ENCODE assay signal across 28 cellular contexts in the genomic region with DNA sequence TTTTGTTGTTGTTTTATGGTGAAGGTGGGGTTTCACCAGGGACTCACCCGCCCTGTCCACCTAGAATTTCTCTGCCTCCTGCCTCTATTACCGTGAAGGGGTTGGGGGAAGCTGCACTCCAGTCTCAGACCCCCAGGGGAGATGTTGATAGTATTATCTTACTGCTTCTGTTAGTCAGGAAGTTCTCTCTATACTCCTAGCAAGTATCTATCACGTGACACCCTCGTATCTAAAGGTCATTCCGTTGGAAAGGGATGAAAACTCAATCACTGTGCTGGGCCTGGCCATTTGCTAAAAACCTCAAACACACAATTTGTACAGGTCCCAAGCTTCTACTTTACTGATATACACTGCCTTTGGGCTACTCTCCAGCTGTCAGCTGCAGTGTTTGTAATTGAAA.
"Had no signal": no experiment of that assay in that cellular context is flagged by ENCODE, and none has a peak within 500 bp of the region (broad histone marks: within the 10 kb centered on the region; RNA-seq: fewer than 3 reads in every experiment).

No MANE protein-coding gene starts in this region.

- H3K27ac Mint-ChIP-seq: dendritic cell treated with granulocyte-macrophage colony-stimulating factor and Interleukin-4, amounts not matched to agents 40 ng/mL and 50 ng/mL, for 4 days; memory B cell; mesothelial cell of epicardium; stimulated activated naive B cell treated with anti-CD40 and anti-IgM and Interleukin-4, amounts not matched to agents 10 μg/mL and 1 μg/mL and 100 μg/mL, for 72 hours had no signal

- H3K9me3 ChIP-seq: colonic mucosa, esophagus muscularis mucosa, gastroesophageal sphincter, heart left ventricle, mucosa of descending colon, prostate gland, right atrium auricular region, thoracic aorta, tibial nerve, upper lobe of left lung, uterus had no signal

- H3K36me3 Mint-ChIP-seq: memory B cell; naive B cell; stimulated activated naive B cell treated with anti-CD40 and anti-IgM and Interleukin-4, amounts not matched to agents 10 μg/mL and 1 μg/mL and 100 μg/mL, for 72 hours had no signal

- H3K4me1 Mint-ChIP-seq: memory B cell; naive B cell; stimulated activated naive B cell treated with anti-CD40 and anti-IgM and Interleukin-4, amounts not matched to agents 10 μg/mL and 1 μg/mL and 100 μg/mL, for 72 hours had no signal

- H3K9me3 Mint-ChIP-seq: dendritic cell treated with granulocyte-macrophage colony-stimulating factor and Interleukin-4, amounts not matched to agents 40 ng/mL and 50 ng/mL, for 4 days; memory B cell; mesothelial cell of epicardium; nephron; stimulated activated naive B cell treated with anti-CD40 and anti-IgM and Interleukin-4, amounts not matched to agents 10 μg/mL and 1 μg/mL and 100 μg/mL, for 72 hours had no signal

- H3K27ac ChIP-seq: colonic mucosa, esophagus muscularis mucosa, foreskin keratinocyte, gastroesophageal sphincter, heart left ventricle, hepatocyte, prostate gland, right atrium auricular region, thoracic aorta, tibial nerve, upper lobe of left lung, uterus had no signal

- H3K79me2 ChIP-seq: hepatocyte had no signal

- H3K4me3 ChIP-seq: colonic mucosa, esophagus muscularis mucosa, gastroesophageal sphincter, heart left ventricle, hepatocyte, lung, mucosa of descending colon, prostate gland, right atrium auricular region, thoracic aorta, tibial nerve, upper lobe of left lung, uterus had no signal

- H3K27me3 Mint-ChIP-seq: dendritic cell treated with granulocyte-macrophage colony-stimulating factor and Interleukin-4, amounts not matched to agents 40 ng/mL and 50 ng/mL, for 4 days had no signal

- ATAC-seq: foreskin keratinocyte; gastroesophageal sphincter; heart left ventricle; left lobe of liver; mucosa of descending colon; sciatic nerve; stimulated activated naive B cell treated with anti-CD40 and anti-IgM and Interleukin-4, amounts not matched to agents 10 μg/mL and 1 μg/mL and 100 μg/mL, for 72 hours had no signal

- H2AFZ ChIP-seq: hepatocyte had no signal

- H3K27me3 ChIP-seq: colonic mucosa, esophagus muscularis mucosa, foreskin keratinocyte, gastroesophageal sphincter, heart left ventricle, hepatocyte, right atrium auricular region, tibial nerve, upper lobe of left lung, uterus had no signal

- H3K36me3 ChIP-seq: colonic mucosa, gastroesophageal sphincter, heart left ventricle, prostate gland, right atrium auricular region, thoracic aorta, tibial nerve, upper lobe of left lung, uterus had no signal

- H3K4me3 Mint-ChIP-seq: dendritic cell treated with granulocyte-macrophage colony-stimulating factor and Interleukin-4, amounts not matched to agents 40 ng/mL and 50 ng/mL, for 4 days; memory B cell; mesothelial cell of epicardium; naive B cell; nephron; stimulated activated naive B cell treated with anti-CD40 and anti-IgM and Interleukin-4, amounts not matched to agents 10 μg/mL and 1 μg/mL and 100 μg/mL, for 72 hours had no signal

- DNase-seq: colonic mucosa; effector CD8-positive, alpha-beta T cell; foreskin keratinocyte; heart left ventricle; kidney; mucosa of descending colon; naive B cell; nucleus accumbens; stimulated activated CD4-positive, alpha-beta T cell treated with anti-CD3 and anti-CD28 coated beads, Interleukin-2, amount 100 ng/mL, for 24 hours; stimulated activated CD4-positive, alpha-beta T cell treated with anti-CD3 and anti-CD28 coated beads, Interleukin-4, amount 100 ng/mL, for 4 hours; stimulated activated naive B cell treated with anti-CD40 and anti-IgM and Interleukin-4, amounts not matched to agents 10 μg/mL and 1 μg/mL and 100 μg/mL, for 72 hours; upper lobe of left lung; uterus had no signal

- H3K4me2 ChIP-seq: hepatocyte had no signal

- H3K4me1 ChIP-seq: colonic mucosa, esophagus muscularis mucosa, foreskin keratinocyte, gastroesophageal sphincter, heart left ventricle, prostate gland, right atrium auricular region, tibial nerve, upper lobe of left lung, uterus had no signal

- FAIRE-seq: endothelial cell of umbilical vein, kidney had no signal
